In the genomic region with DNA sequence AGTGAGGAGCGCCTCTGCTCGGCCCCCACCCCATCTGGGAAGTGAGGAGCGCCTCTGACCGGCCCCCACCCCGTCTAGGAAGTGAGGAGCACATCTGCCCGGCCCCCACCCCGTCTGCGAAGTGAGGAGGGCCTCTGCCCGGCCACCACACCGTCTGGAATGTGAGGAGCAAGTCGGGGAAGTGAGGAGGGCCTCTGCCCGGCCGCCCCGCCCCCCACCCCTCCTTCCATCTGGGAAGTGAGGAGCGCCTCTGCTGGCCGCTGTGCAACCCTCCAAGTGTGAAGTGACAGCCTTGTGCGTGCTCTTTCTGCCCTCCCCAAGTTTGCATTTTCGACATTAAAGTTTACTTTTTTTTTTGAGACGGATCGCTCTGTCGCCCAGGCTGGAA, we compare ENCODE assay signal across 8 cellular contexts. TPM values are rescaled to one million over a fixed set of nuclear protein-coding genes. Genes with fewer than 3 reads are reported as not detected.
DNase-seq lines count a peak whose midpoint lies in the region; ATAC-seq and TF ChIP-seq lines count a peak whose summit lies in the region.

No MANE protein-coding gene starts in this region.

- no peak for DNase-seq in activated CD4-positive, alpha-beta T cell treated with anti-CD3 and anti-CD28 coated beads, Interleukin-2, amount 10 ng/mL, durations not matched to agents 24 days and 14 days
- DNase-seq in foreskin fibroblast = peak in 1 of 2 donors; percentile 36
- peak; percentile 22 to 58 (median 35) for DNase-seq in ovary
- no peak for DNase-seq in cerebellar nuclear complex (lab: John Stamatoyannopoulos, UW)
- DNase-seq in AG08395 (ENCODE audit: low spot score) = no peak
- no peak for DNase-seq in activated gamma-delta T cell treated with Interleukin-2 at 50 U/mL for 16 hours

- ATAC-seq in GM21447 (IDR thresholded peaks at IDR 0.05; ENCODE audit: unreplicated experiment) = no peak

- H3K4me3 Mint-ChIP-seq in activated CD4-positive, alpha-beta T cell treated with anti-CD3 and anti-CD28 coated beads, Interleukin-2, amount 10 ng/mL, durations not matched to agents 24 days and 14 days = peak overlapping the region; percentile 27

- H3K4me3 ChIP-seq in foreskin fibroblast (ENCODE audit: low read depth in 1 of 2, low read length in 2 of 2) (no peak overlapping the region), ovary (peak overlapping the region; percentile 14)

- H3K4me1 ChIP-seq in ovary (ENCODE audit: insufficient read depth) = no peaks in the 10 kb centered on the region

- no peak for TF ChIP-seq EP300 in ovary (IDR thresholded peaks at IDR 0.05)

- H3K36me3 Mint-ChIP-seq in activated CD4-positive, alpha-beta T cell treated with anti-CD3 and anti-CD28 coated beads, Interleukin-2, amount 10 ng/mL, durations not matched to agents 24 days and 14 days (ENCODE audit: low read depth) = peaks cover 6% of the 10 kb centered on the region

- peak; percentile 61 for TF ChIP-seq CTCF in GM12872 (IDR thresholded peaks at IDR 0.05; ENCODE audit: insufficient read depth, low read depth, low read length)
- TF ChIP-seq CTCF in foreskin fibroblast (IDR thresholded peaks at IDR 0.05; ENCODE audit: low read depth, low read length) = peak; percentile 37
- TF ChIP-seq CTCF in ovary (IDR thresholded peaks at IDR 0.05) = no peak

- H3K27ac Mint-ChIP-seq in activated CD4-positive, alpha-beta T cell treated with anti-CD3 and anti-CD28 coated beads, Interleukin-2, amount 10 ng/mL, durations not matched to agents 24 days and 14 days = no peak overlapping the region

- no peak for TF ChIP-seq POLR2A in ovary (IDR thresholded peaks at IDR 0.05)

- no peaks in the 10 kb centered on the region for H3K27me3 Mint-ChIP-seq in activated CD4-positive, alpha-beta T cell treated with anti-CD3 and anti-CD28 coated beads, Interleukin-2, amount 10 ng/mL, durations not matched to agents 24 days and 14 days

- WGBS in ovary, 3 donors = 20 to 28% (median 24%) methylated on average over 21 of the region's 21 CpGs

- no peaks in the 10 kb centered on the region for H3K36me3 ChIP-seq in ovary

- intact Hi-C loops in activated CD4-positive, alpha-beta T cell treated with anti-CD3 and anti-CD28 coated beads, Interleukin-2, amount 10 ng/mL, durations not matched to agents 24 days and 14 days (cut with micrococcal nuclease) = loop anchor here (10.0 kb wide), 1 partner anchor 113 kb away; no protein-coding TSS in a partner anchor
- intact Hi-C loops in ovary (cut with DNase I) = no loop called here

- no peak overlapping the region for H3K27ac ChIP-seq in ovary

- H3K4me1 Mint-ChIP-seq in activated CD4-positive, alpha-beta T cell treated with anti-CD3 and anti-CD28 coated beads, Interleukin-2, amount 10 ng/mL, durations not matched to agents 24 days and 14 days = peaks cover 6% of the 10 kb centered on the region

- no peaks in the 10 kb centered on the region for H3K9me3 ChIP-seq in ovary

- H3K27me3 ChIP-seq in ovary = no peaks in the 10 kb centered on the region

- no peaks in the 10 kb centered on the region for H3K9me3 Mint-ChIP-seq in activated CD4-positive, alpha-beta T cell treated with anti-CD3 and anti-CD28 coated beads, Interleukin-2, amount 10 ng/mL, durations not matched to agents 24 days and 14 days

RNA-seq across cellular contexts. Expression of gene ZZZ3, which starts 5.1 kb away (rescaled TPM):
- 36.9 and 41.6 TPM in 2 replicates for total RNA-seq in activated CD4-positive, alpha-beta T cell treated with anti-CD3 and anti-CD28 coated beads, Interleukin-2, amount 10 ng/mL, durations not matched to agents 24 days and 14 days
- 10 to 100 TPM; 46.6 to 65.4 (median 55.4) TPM for total RNA-seq in ovary
- polyA plus RNA-seq in ovary = 10 to 100 TPM; 16.6 to 21.7 TPM

Comparison
In these comparisons a context has a peak if more than half of its experiments do, and no peak if none do; other contexts are left out.
1. CTCF ChIP-seq: peak in GM12872 (single experiment) and foreskin fibroblast (single experiment); none in ovary (0 of 3).
2. DNase-seq: peak in ovary (5 of 5); none in activated CD4-positive, alpha-beta T cell treated with anti-CD3 and anti-CD28 coated beads, Interleukin-2, amount 10 ng/mL, durations not matched to agents 24 days and 14 days (single experiment), cerebellar nuclear complex (0 of 2), AG08395 (single experiment) and activated gamma-delta T cell treated with Interleukin-2 at 50 U/mL for 16 hours (single experiment).